ENCODE assay signal across 26 cellular contexts in genomic region chr3:16336876-16337275, GRCh38.
DNase-seq lines count a peak whose midpoint lies in the region; ATAC-seq and TF ChIP-seq lines count a peak whose summit lies in the region.
"Had no signal": no experiment of that assay in that cellular context is flagged by ENCODE, and none has a peak within 500 bp of the region (broad histone marks: within the 10 kb centered on the region; RNA-seq: fewer than 3 reads in every experiment).

No MANE protein-coding gene starts in this region.

- H3K79me1 ChIP-seq in IMR-90 (ENCODE audit: low read depth in 1 of 2, low read length in 2 of 2), result peaks cover 23 to 50% of the 10 kb centered on the region in 2 experiments

- peaks cover 0 to 1% of the 10 kb centered on the region in 2 donors for H3K9me3 Mint-ChIP-seq in effector memory CD8-positive, alpha-beta T cell
- peaks cover 7% of the 10 kb centered on the region for H3K9me3 Mint-ChIP-seq in stimulated activated effector memory CD8-positive, alpha-beta T cell treated with anti-CD3 and anti-CD28 coated beads, Interleukin-12 subunit alpha, Interleukin-12 subunit beta, amount 100 ng/mL, for 72 hours

- no peak overlapping the region for H4K91ac ChIP-seq in IMR-90 (ENCODE audit: insufficient read depth, low read depth, low read length)

- no peak overlapping the region for H2BK5ac ChIP-seq in IMR-90 (ENCODE audit: low read depth, low read length, poor library complexity, severe bottlenecking)

- no peak overlapping the region for H2BK15ac ChIP-seq in IMR-90 (ENCODE audit: low read depth, low read length)

- POLR2A ChIA-PET in IMR-90 (lab: Charles Lee; ENCODE audit: unreplicated experiment), result no interaction called here

- no peak overlapping the region for H3K56ac ChIP-seq in IMR-90 (ENCODE audit: extremely low read depth, insufficient read depth, low read length)

- peaks cover 18% of the 10 kb centered on the region for H3K9me3 ChIP-seq in left ventricle myocardium inferior (replicated peaks)
- peaks cover 4% of the 10 kb centered on the region for H3K9me3 ChIP-seq in IMR-90 (ENCODE audit: control insufficient read depth, insufficient read depth, low read length)
- no peaks in the 10 kb centered on the region for H3K9me3 ChIP-seq in psoas muscle
- H3K9me3 ChIP-seq: ascending aorta, neutrophil, sigmoid colon had no signal

- no peaks in the 10 kb centered on the region for H3K27me3 Mint-ChIP-seq in effector memory CD8-positive, alpha-beta T cell

- H4K20me1 ChIP-seq in IMR-90 (ENCODE audit: insufficient read depth, low read length), result peaks cover 24% of the 10 kb centered on the region

- no peak overlapping the region for H2AK9ac ChIP-seq in IMR-90 (replicated peaks; ENCODE audit: low read depth, low read length, poor library complexity)

- no peak overlapping the region for H3K9ac ChIP-seq in IMR-90 (ENCODE audit: low read depth, low read length)

- peak overlapping the region; percentile 28; the same call in 1 of the 2 replicates for H2AK5ac ChIP-seq in IMR-90 (ENCODE audit: low read depth, low read length)

- peaks cover 77% of the 10 kb centered on the region for H3K4me1 ChIP-seq in left ventricle myocardium inferior
- peaks cover 8% of the 10 kb centered on the region for H3K4me1 ChIP-seq in IMR-90 (ENCODE audit: control insufficient read depth, insufficient read depth, low read length)
- H3K4me1 ChIP-seq in psoas muscle, result peaks cover 17% of the 10 kb centered on the region
- H3K4me1 ChIP-seq: sigmoid colon had no signal

- H3K4me2 ChIP-seq in IMR-90 (ENCODE audit: low read depth, low read length), result no peak overlapping the region

- H4K5ac ChIP-seq in IMR-90 (ENCODE audit: low read depth, low read length), result no peak overlapping the region

- no peak overlapping the region for H3K18ac ChIP-seq in IMR-90 (ENCODE audit: low read depth, low read length)

- H3K4me3 ChIP-seq in left ventricle myocardium inferior, result no peak overlapping the region
- H3K4me3 ChIP-seq in IMR-90 (ENCODE audit: insufficient read depth, low read depth, low read length), result no peak overlapping the region
- H3K4me3 ChIP-seq in psoas muscle, result no peak overlapping the region
- H3K4me3 ChIP-seq: ascending aorta, sigmoid colon, SK-N-MC had no signal

- no peak overlapping the region for H2BK120ac ChIP-seq in IMR-90 (ENCODE audit: low read depth, low read length)

- no peak overlapping the region for H3K23ac ChIP-seq in IMR-90 (ENCODE audit: low read depth, low read length)

- H3K27ac Mint-ChIP-seq in effector memory CD8-positive, alpha-beta T cell, result peak overlapping the region; percentile 78 to 87
- H3K27ac Mint-ChIP-seq in stimulated activated effector memory CD8-positive, alpha-beta T cell treated with anti-CD3 and anti-CD28 coated beads, Interleukin-12 subunit alpha, Interleukin-12 subunit beta, amount 100 ng/mL, for 72 hours, result peak overlapping the region; percentile 90

- no peak overlapping the region for H4K8ac ChIP-seq in IMR-90 (ENCODE audit: low read depth in 2 of 2, low read length in 2 of 2)

- no peak overlapping the region for H2BK20ac ChIP-seq in IMR-90 (ENCODE audit: low read depth, low read length)

- TF ChIP-seq POLR2A in IMR-90 (IDR thresholded peaks at IDR 0.05; ENCODE audit: low read depth, low read length), result no peak

- DNase-seq in left ventricle myocardium inferior (no peak), cardiac septum (ENCODE audit: low spot score) (no peak), IMR-90 (no peak), psoas muscle (no peak), SIG-M5 treated with dmso at 0.1 percent for 504 hours (lab: John Stamatoyannopoulos, UW; ENCODE audit: unreplicated experiment) (no peak)
- no peak for DNase-seq in effector memory CD8-positive, alpha-beta T cell
- DNase-seq in stimulated activated effector memory CD8-positive, alpha-beta T cell treated with anti-CD3 and anti-CD28 coated beads, Interleukin-12 subunit alpha, Interleukin-12 subunit beta, amount 100 ng/mL, for 72 hours (ENCODE audit: low spot score in 2 of 2), result no peak
- DNase-seq: activated T-cell treated with anti-CD3 and anti-CD28 coated beads, Interleukin-2, amount 50 U/mL, for 48 hours; DMS79 treated with DMSO at 0.1 percent for 48 hours; GF-D8; glutamatergic neuron; mesendoderm; NCI-H1436; NCI-H2081; NCI-H226; NCI-H526 treated with DMSO at 0.1 percent for 48 hours; PC-3; sigmoid colon; stimulated activated CD4-positive, alpha-beta T cell treated with anti-CD3 and anti-CD28 coated beads, Interleukin-12 subunit alpha, Interleukin-12 subunit beta, amount 100 ng/mL, for 4 hours; stimulated activated CD4-positive, alpha-beta T cell treated with anti-CD3 and anti-CD28 coated beads, Interleukin-2, amount 100 ng/mL, for 48 hours; substantia nigra had no signal

- H2AFZ ChIP-seq in IMR-90 (replicated peaks; ENCODE audit: low read length, poor library complexity), result no peak overlapping the region

- H3K36me3 ChIP-seq in left ventricle myocardium inferior, result peaks cover 38% of the 10 kb centered on the region
- peaks cover 17% of the 10 kb centered on the region for H3K36me3 ChIP-seq in IMR-90 (ENCODE audit: control insufficient read depth, insufficient read depth, low read length)
- H3K36me3 ChIP-seq in psoas muscle (ENCODE audit: insufficient read depth in 1 of 2, low read depth in 1 of 2), result peaks cover 0 to 4% of the 10 kb centered on the region in 2 donors
- H3K36me3 ChIP-seq: neutrophil, sigmoid colon had no signal

- no peak for TF ChIP-seq RAD21 in IMR-90 (IDR thresholded peaks at IDR 0.05; ENCODE audit: low read length)

- no TSS peak for BruUV-seq in IMR-90 (replicated peaks; lab: Mats Ljungman, UMichigan)

- peaks cover 29% of the 10 kb centered on the region for H3K36me3 Mint-ChIP-seq in effector memory CD8-positive, alpha-beta T cell (ENCODE audit: insufficient read depth)
- peaks cover 76% of the 10 kb centered on the region for H3K36me3 Mint-ChIP-seq in stimulated activated effector memory CD8-positive, alpha-beta T cell treated with anti-CD3 and anti-CD28 coated beads, Interleukin-12 subunit alpha, Interleukin-12 subunit beta, amount 100 ng/mL, for 72 hours

- intact Hi-C loops in left ventricle myocardium inferior (cut with micrococcal nuclease), result no loop called here
- intact Hi-C loops in cardiac septum (cut with DNase I), result no loop called here
- intact Hi-C loops in IMR-90 (cut with micrococcal nuclease), result no loop called here
- intact Hi-C loops in psoas muscle (cut with DNase I), result no loop called here

- ATAC-seq in IMR-90 (ENCODE audit: low read depth) (no peak), psoas muscle (no peak), GM18511 (IDR thresholded peaks at IDR 0.05; ENCODE audit: unreplicated experiment) (no peak)
- ATAC-seq in effector memory CD8-positive, alpha-beta T cell (replicated peaks), result no peak
- no peak for ATAC-seq in stimulated activated effector memory CD8-positive, alpha-beta T cell treated with anti-CD3 and anti-CD28 coated beads, Interleukin-12 subunit alpha, Interleukin-12 subunit beta, amount 100 ng/mL, for 72 hours
- ATAC-seq: activated CD4-positive, CD25-positive, alpha-beta regulatory T cell treated with anti-CD3 and anti-CD28 coated beads, Interleukin-2, amount 50 U/mL, for 24 hours; PC-3 had no signal

- H3K27me3 ChIP-seq in left ventricle myocardium inferior (ENCODE audit: low read depth) (no peaks in the 10 kb centered on the region), IMR-90 (ENCODE audit: control insufficient read depth, insufficient read depth, low read length) (no peaks in the 10 kb centered on the region), psoas muscle (ENCODE audit: insufficient read depth in 3 of 3, low read length in 2 of 3) (no peaks in the 10 kb centered on the region)
- H3K27me3 ChIP-seq: ascending aorta, neutrophil, sigmoid colon had no signal

- no peak overlapping the region for H3K4ac ChIP-seq in IMR-90 (ENCODE audit: low read depth, low read length)

- peak overlapping the region; percentile 43 for H3K27ac ChIP-seq in left ventricle myocardium inferior (replicated peaks)
- H3K27ac ChIP-seq in IMR-90 (ENCODE audit: insufficient read depth, low read length), result no peak overlapping the region
- H3K27ac ChIP-seq in psoas muscle, result no peak overlapping the region
- H3K27ac ChIP-seq: neutrophil, SK-N-MC had no signal

- in situ Hi-C loops in IMR-90 (cut with MboI; ENCODE audit: low sequenced_read_pairs), result no loop called here

- no peak overlapping the region for H3K14ac ChIP-seq in IMR-90 (replicated peaks; ENCODE audit: low read depth, low read length)

- WGBS in IMR-90 (ENCODE audit: extremely low coverage in 2 of 2, insufficient read length in 1 of 2), 2 experiments, result no CpG with 5 or more reads among the region's 7 CpGs
- WGBS in psoas muscle, 3 donors, result 95 to 96% (median 96%) methylated on average over 7 of the region's 7 CpGs

- peaks cover 41 to 60% of the 10 kb centered on the region in 2 donors for H3K4me1 Mint-ChIP-seq in effector memory CD8-positive, alpha-beta T cell (ENCODE audit: low read depth in 2 of 2)
- peaks cover 57% of the 10 kb centered on the region for H3K4me1 Mint-ChIP-seq in stimulated activated effector memory CD8-positive, alpha-beta T cell treated with anti-CD3 and anti-CD28 coated beads, Interleukin-12 subunit alpha, Interleukin-12 subunit beta, amount 100 ng/mL, for 72 hours

- CTCF ChIA-PET in IMR-90 (lab: Yijun Ruan, JAX), result no interaction called here

- peaks cover 17% of the 10 kb centered on the region for H3K9me1 ChIP-seq in IMR-90 (ENCODE audit: insufficient read depth, low read length)

- dilution Hi-C loops in IMR-90 (cut with HindIII; ENCODE audit: low sequenced_read_pairs, unreplicated experiment), result no loop called here

- TF ChIP-seq CTCF in left ventricle myocardium inferior (IDR thresholded peaks at IDR 0.05; ENCODE audit: borderline replicate concordance) (no peak), IMR-90 (conservative IDR thresholded peaks at IDR 0.05; ENCODE audit: low read depth, low read length) (no peak), psoas muscle (IDR thresholded peaks at IDR 0.05) (no peak)

- H3K4me3 Mint-ChIP-seq in effector memory CD8-positive, alpha-beta T cell, result peak overlapping the region in 1 of 2 donors; percentile 68
- H3K4me3 Mint-ChIP-seq in stimulated activated effector memory CD8-positive, alpha-beta T cell treated with anti-CD3 and anti-CD28 coated beads, Interleukin-12 subunit alpha, Interleukin-12 subunit beta, amount 100 ng/mL, for 72 hours, result no peak overlapping the region

TF ChIP-seq in IMR-90, 13 proteins besides CTCF, POLR2A, EP300 and RAD21 (continues in another document):
- TF ChIP-seq MXI1 (IDR thresholded peaks at IDR 0.05; ENCODE audit: borderline replicate concordance, low read depth, low read length) (no peak), SMC3 (IDR thresholded peaks at IDR 0.05; ENCODE audit: low read depth, low read length) (no peak), MAFK (IDR thresholded peaks at IDR 0.05; ENCODE audit: low read depth, low read length) (no peak), RFX5 (IDR thresholded peaks at IDR 0.05; ENCODE audit: low read depth, low read length) (no peak), USF2 (IDR thresholded peaks at IDR 0.05; ENCODE audit: low read depth, low read length) (no peak)
